ENCODE assay signal across 8 cellular contexts in the genomic region with DNA sequence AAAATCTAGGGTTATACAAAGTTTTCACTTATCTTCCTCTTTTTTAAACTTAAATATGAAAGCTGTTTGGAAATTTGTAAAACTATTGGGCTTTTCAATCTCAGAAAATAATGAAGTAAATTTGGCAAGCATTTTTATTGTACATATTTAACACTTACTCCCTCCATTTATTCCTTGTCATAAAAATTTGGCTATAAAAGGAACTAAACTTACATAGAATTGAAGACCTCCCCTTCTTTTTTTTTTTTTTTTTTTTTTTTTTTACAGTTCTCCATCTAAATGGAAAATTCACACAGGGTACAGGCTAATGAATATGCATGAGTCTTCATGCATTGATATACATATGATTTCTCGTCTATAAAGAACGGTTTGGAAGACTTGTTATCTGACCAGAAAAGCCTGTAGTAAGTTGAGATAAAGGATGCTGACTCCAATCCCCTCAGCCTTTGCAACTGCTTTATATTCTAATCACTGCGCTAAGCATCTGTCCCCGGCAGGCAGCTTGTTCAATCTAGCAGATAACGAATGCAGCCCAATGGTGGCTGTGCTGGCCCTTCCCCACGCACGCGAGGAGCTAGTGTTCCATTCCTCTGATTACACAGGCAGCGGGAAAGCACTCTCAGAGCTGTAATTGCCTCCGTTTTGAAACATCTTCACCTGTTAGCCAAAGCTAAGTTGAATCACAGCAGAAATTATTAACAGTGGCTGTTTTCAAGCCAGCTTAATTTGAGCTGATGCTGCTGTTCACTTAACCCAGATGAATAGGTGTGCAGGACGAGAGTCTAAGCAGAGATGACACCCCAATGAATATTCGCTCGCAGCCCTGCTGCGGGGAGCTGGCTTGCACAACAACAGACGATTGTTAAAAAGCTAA.
DNase-seq lines count a peak whose midpoint lies in the region; TF ChIP-seq lines count a peak whose summit lies in the region.

No MANE protein-coding gene starts in this region.

- H3K27ac ChIP-seq in esophagus muscularis mucosa (replicated peaks in 1 of 4) (peak overlapping the region in 3 of 4 donors; percentile 24 to 46 (median 26)), osteoblast (ENCODE audit: low read depth, low read length) (no peak overlapping the region)

- no peaks in the 10 kb centered on the region for H4K20me1 ChIP-seq in osteoblast (ENCODE audit: insufficient read depth, low read length)

- H3K27me3 ChIP-seq in esophagus muscularis mucosa (no peaks in the 10 kb centered on the region), osteoblast (ENCODE audit: insufficient read depth, low read length) (no peaks in the 10 kb centered on the region)

- H3K4me3 ChIP-seq in esophagus muscularis mucosa (peak overlapping the region; percentile 36 to 51 (median 40)), osteoblast (ENCODE audit: insufficient read depth, low read length) (peak overlapping the region; percentile 67)

- H3K9me3 ChIP-seq in esophagus muscularis mucosa (no peaks in the 10 kb centered on the region), osteoblast (ENCODE audit: low read depth, low read length) (no peaks in the 10 kb centered on the region)

- peak overlapping the region; percentile 80 for H2AFZ ChIP-seq in osteoblast (ENCODE audit: low read length)

- TF ChIP-seq EP300 in esophagus muscularis mucosa (IDR thresholded peaks at IDR 0.05) = no peak

- TF ChIP-seq CTCF in esophagus muscularis mucosa (IDR thresholded peaks at IDR 0.05) (no peak), osteoblast (IDR thresholded peaks at IDR 0.05; ENCODE audit: extremely low read depth, low read depth, low read length) (no peak)

- intact Hi-C loops in esophagus muscularis mucosa (cut with DNase I) = no loop called here

- 23% methylated on average over 15 of the region's 15 CpGs for WGBS in esophagus muscularis mucosa

- DNase-seq in DMS79 treated with DMSO at 0.1 percent for 48 hours (lab: John Stamatoyannopoulos, UW) = peak; percentile 8
- DNase-seq in DMS79 (lab: John Stamatoyannopoulos, UW) = no peak
- peak; percentile 62 for DNase-seq in NCI-H2227 (lab: John Stamatoyannopoulos, UW; ENCODE audit: unreplicated experiment)
- DNase-seq in esophagus muscularis mucosa (ENCODE audit: extremely low spot score) = no peak
- DNase-seq in osteoblast (ENCODE audit: insufficient read length, low spot score, missing footprints) = no peak
- DNase-seq in cortex of kidney (lab: John Stamatoyannopoulos, UW) = no peak
- no peak for DNase-seq in activated CD4-positive, alpha-beta T cell treated with anti-CD3 and anti-CD28 coated beads for 4 hours
- DNase-seq in epidermal melanocyte (ENCODE audit: insufficient read length, low spot score) = no peak

- no peaks in the 10 kb centered on the region for H3K79me2 ChIP-seq in osteoblast (ENCODE audit: insufficient read depth, low read length)

- TF ChIP-seq POLR2A in esophagus muscularis mucosa (IDR thresholded peaks at IDR 0.05; ENCODE audit: low read depth) = no peak

- H3K36me3 ChIP-seq in esophagus muscularis mucosa (no peaks in the 10 kb centered on the region), osteoblast (ENCODE audit: insufficient read depth, low read length) (no peaks in the 10 kb centered on the region)

- H3K4me1 ChIP-seq in esophagus muscularis mucosa = peaks cover 18 to 61% (median 45%) of the 10 kb centered on the region in 4 donors
- peaks cover 5% of the 10 kb centered on the region for H3K4me1 ChIP-seq in osteoblast (ENCODE audit: insufficient read depth, low read length)

- peak overlapping the region; percentile 88 for H3K4me2 ChIP-seq in osteoblast (ENCODE audit: insufficient read depth, low read length)

Comparison
In these comparisons a context has a peak if more than half of its experiments do, and no peak if none do; other contexts are left out.
1. DNase-seq: peak in DMS79 treated with DMSO at 0.1 percent for 48 hours (single experiment) and NCI-H2227 (single experiment); none in DMS79 (single experiment), esophagus muscularis mucosa (single experiment), osteoblast (single experiment), cortex of kidney (single experiment), activated CD4-positive, alpha-beta T cell treated with anti-CD3 and anti-CD28 coated beads for 4 hours (0 of 2) and epidermal melanocyte (single experiment).